In genomic region chr18:37426536-37427080, GRCh38 we compare ENCODE assay signal across 22 cellular contexts.
"Had no signal": no experiment of that assay in that cellular context is flagged by ENCODE, and none has a peak within 500 bp of the region (broad histone marks: within the 10 kb centered on the region; RNA-seq: fewer than 3 reads in every experiment).

No MANE protein-coding gene starts in this region.

- H3K4me3 ChIP-seq: adrenal gland, Peyer's patch had no signal

- ATAC-seq: activated CD8-positive, alpha-beta T cell treated with anti-CD3 and anti-CD28 coated beads, Interleukin-2, amount 10 ng/mL, durations not matched to agents 7 days and 5 days; WTC11 had no signal

- H3K36me3 ChIP-seq: adrenal gland, Peyer's patch had no signal

- H3K9me3 ChIP-seq: adrenal gland, Peyer's patch had no signal

- H3K27me3 ChIP-seq: adrenal gland, Peyer's patch had no signal

- H3K27ac ChIP-seq: adrenal gland, Peyer's patch, RWPE1 had no signal

- DNase-seq: activated CD4-positive, alpha-beta T cell treated with anti-CD3 and anti-CD28 coated beads for 48 hours; activated CD4-positive, alpha-beta T cell treated with anti-CD3 and anti-CD28 coated beads, Interleukin-2, amount 50 U/mL, for 4 hours; activated CD4-positive, CD25-positive, alpha-beta regulatory T cell treated with anti-CD3 and anti-CD28 coated beads, Interleukin-2, amount 50 U/mL, for 72 hours; activated CD8-positive, alpha-beta memory T cell treated with anti-CD3 and anti-CD28 coated beads, Interleukin-2, amount 50 U/mL, for 48 hours; activated CD8-positive, alpha-beta T cell treated with anti-CD3 and anti-CD28 coated beads, Interleukin-2, amount 10 ng/mL, durations not matched to agents 7 days and 5 days; activated naive CD4-positive, alpha-beta T cell treated with anti-CD3 and anti-CD28 coated beads, Interleukin-2, amount 50 U/mL, for 16 hours; activated naive CD8-positive, alpha-beta T cell treated with anti-CD3 and anti-CD28 coated beads, Interleukin-2, amount 10 ng/mL, durations not matched to agents 7 days and 5 days; activated T-cell treated with anti-CD3 and anti-CD28 coated beads, Interleukin-2, amount 50 U/mL, for 1 hour; adrenal gland; anterior cingulate cortex; cerebellar nuclear complex; Karpas-422; NCI-H1105 treated with DMSO at 0.1 percent for 48 hours; NCI-H1436 treated with DMSO at 0.1 percent for 48 hours; NCI-H187; NCI-H2081; NCI-H446; NCI-H526; Peyer's patch; SHP77 had no signal

- H3K4me1 ChIP-seq: Peyer's patch had no signal
